In the genomic region with DNA sequence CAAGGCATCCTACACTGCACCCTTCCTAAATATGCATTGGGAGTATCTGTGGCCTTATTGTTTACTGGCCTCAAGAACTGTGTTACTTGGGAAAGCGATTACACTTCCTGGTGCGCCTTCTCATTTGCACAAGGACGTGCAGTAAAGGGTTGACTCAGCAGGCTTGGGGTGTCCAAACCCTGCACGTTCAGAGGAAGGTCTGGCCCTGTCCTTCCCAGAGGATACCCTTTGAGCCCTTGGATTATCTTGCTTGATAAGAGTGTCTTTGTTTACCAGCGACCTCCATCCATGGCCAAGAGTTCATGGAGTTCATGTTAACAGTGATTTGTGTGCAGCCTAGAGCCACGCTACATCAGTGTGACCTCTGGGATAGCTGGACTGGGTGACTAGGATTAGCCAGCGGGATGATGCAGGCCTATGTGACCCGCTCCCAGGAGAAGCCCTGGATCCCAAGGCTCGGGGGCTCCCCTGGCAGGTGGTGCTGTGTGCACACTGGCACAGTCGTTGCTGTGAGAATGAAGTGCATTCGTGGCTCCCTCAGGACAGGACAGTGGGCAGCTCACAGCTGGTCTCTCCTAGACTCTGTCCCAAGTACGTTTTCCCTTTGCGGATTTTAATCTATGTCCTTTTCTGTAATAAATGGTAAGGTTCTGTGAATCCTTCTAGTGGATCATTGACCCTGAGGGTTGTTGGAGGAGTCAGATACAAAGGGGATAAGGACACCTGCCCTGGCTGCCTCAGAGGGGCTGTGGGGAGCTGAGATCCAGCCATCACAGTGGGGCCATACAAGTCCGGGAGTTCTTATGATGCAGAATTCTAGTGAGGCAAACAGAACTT, we compare ENCODE assay signal across 17 cellular contexts.
DNase-seq lines count a peak whose midpoint lies in the region; ATAC-seq and TF ChIP-seq lines count a peak whose summit lies in the region.
"Had no signal": no experiment of that assay in that cellular context is flagged by ENCODE, and none has a peak within 500 bp of the region (broad histone marks: within the 10 kb centered on the region; RNA-seq: fewer than 3 reads in every experiment).

No MANE protein-coding gene starts in this region.

- H3K79me1 ChIP-seq in neuronal stem cell (ENCODE audit: low read depth, low read length), result no peaks in the 10 kb centered on the region

- no peak overlapping the region for H2BK5ac ChIP-seq in neuronal stem cell (ENCODE audit: low read length)

- DNase-seq in activated CD4-positive, alpha-beta T cell treated with anti-CD3 and anti-CD28 coated beads, Interleukin-2, amount 10 ng/mL, durations not matched to agents 24 days and 14 days, result peak; percentile 37
- no peak for DNase-seq in activated CD4-positive, alpha-beta T cell treated with anti-CD3 and anti-CD28 coated beads, Interleukin-2, amount 50 U/mL, for 1 hour
- DNase-seq in left colon, result no peak
- DNase-seq in neuronal stem cell (ENCODE audit: low spot score), result no peak
- DNase-seq in stomach, result no peak
- no peak for DNase-seq in testis
- DNase-seq: AML-193, DMS 273 treated with DMSO at 0.1 percent for 48 hours, DND-41, NCI-H1105 treated with DMSO at 0.1 percent for 48 hours, NCI-H1694, Right ventricle myocardium superior had no signal

- no peaks in the 10 kb centered on the region for H3K9me3 ChIP-seq in neuronal stem cell (replicated peaks in 1 of 2; ENCODE audit: control insufficient read depth in 2 of 2, insufficient read depth in 1 of 2, low read depth in 1 of 2, low read length in 2 of 2)
- H3K9me3 ChIP-seq in stomach, result no peaks in the 10 kb centered on the region
- no peaks in the 10 kb centered on the region for H3K9me3 ChIP-seq in testis

- TF ChIP-seq EP300 in stomach (IDR thresholded peaks at IDR 0.05), result no peak

- H3K4me3 Mint-ChIP-seq in activated CD4-positive, alpha-beta T cell treated with anti-CD3 and anti-CD28 coated beads, Interleukin-2, amount 10 ng/mL, durations not matched to agents 24 days and 14 days, result no peak overlapping the region
- H3K4me3 Mint-ChIP-seq: CD14-positive monocyte had no signal

- no peak overlapping the region for H3K27ac ChIP-seq in neuronal stem cell (replicated peaks; ENCODE audit: low read length)
- no peak overlapping the region for H3K27ac ChIP-seq in stomach
- no peak overlapping the region for H3K27ac ChIP-seq in testis
- H3K27ac ChIP-seq: 22Rv1 had no signal

- no peaks in the 10 kb centered on the region for H3K4me1 Mint-ChIP-seq in activated CD4-positive, alpha-beta T cell treated with anti-CD3 and anti-CD28 coated beads, Interleukin-2, amount 10 ng/mL, durations not matched to agents 24 days and 14 days
- H3K4me1 Mint-ChIP-seq: CD14-positive monocyte had no signal

- no peak overlapping the region for H3K18ac ChIP-seq in neuronal stem cell (ENCODE audit: low read length)

- H2AFZ ChIP-seq in neuronal stem cell (ENCODE audit: low read length), result no peak overlapping the region

- intact Hi-C loops in activated CD4-positive, alpha-beta T cell treated with anti-CD3 and anti-CD28 coated beads, Interleukin-2, amount 10 ng/mL, durations not matched to agents 24 days and 14 days (cut with micrococcal nuclease), result no loop called here
- intact Hi-C loops in left colon (cut with DNase I, micrococcal nuclease) (no loop called here), stomach (cut with DNase I; ENCODE audit: low total_unique reads) (no loop called here), testis (cut with DNase I; ENCODE audit: low total_unique reads) (loop anchor here (10.0 kb wide), 1 partner anchor 506 kb away; no protein-coding TSS in a partner anchor)

- H4K91ac ChIP-seq in neuronal stem cell (ENCODE audit: low read depth, low read length, poor library complexity), result no peak overlapping the region

- H3K36me3 ChIP-seq in neuronal stem cell (replicated peaks in 1 of 2; ENCODE audit: control insufficient read depth in 2 of 2, insufficient read depth in 2 of 2, low read length in 2 of 2) (no peaks in the 10 kb centered on the region), stomach (no peaks in the 10 kb centered on the region), testis (ENCODE audit: low read depth, missing control alignments) (no peaks in the 10 kb centered on the region)

- H3K9ac ChIP-seq in neuronal stem cell (ENCODE audit: low read depth, low read length, poor library complexity), result no peak overlapping the region

- H2BK12ac ChIP-seq in neuronal stem cell (ENCODE audit: low read length), result no peak overlapping the region

- H3K4me1 ChIP-seq in neuronal stem cell (ENCODE audit: control insufficient read depth in 2 of 2, insufficient read depth in 1 of 2, low read depth in 1 of 2, low read length in 2 of 2) (peaks cover 4 to 11% of the 10 kb centered on the region in 2 donors), stomach (peaks cover 0 to 18% (median 15%) of the 10 kb centered on the region in 4 donors), testis (no peaks in the 10 kb centered on the region)

- H3K23ac ChIP-seq in neuronal stem cell (ENCODE audit: low read depth, low read length, poor library complexity), result no peak overlapping the region

- H3K27me3 ChIP-seq in neuronal stem cell (ENCODE audit: control insufficient read depth in 3 of 3, insufficient read depth in 3 of 3, low read depth in 1 of 3, low read length in 3 of 3) (peaks cover 0 to 15% (median 0%) of the 10 kb centered on the region in 3 experiments), stomach (no peaks in the 10 kb centered on the region), testis (no peaks in the 10 kb centered on the region)

- H2BK15ac ChIP-seq in neuronal stem cell (ENCODE audit: low read length), result no peak overlapping the region

- peaks cover 2% of the 10 kb centered on the region for H3K27me3 Mint-ChIP-seq in activated CD4-positive, alpha-beta T cell treated with anti-CD3 and anti-CD28 coated beads, Interleukin-2, amount 10 ng/mL, durations not matched to agents 24 days and 14 days

- TF ChIP-seq CTCF in stomach (IDR thresholded peaks at IDR 0.05) (no peak), testis (IDR thresholded peaks at IDR 0.05) (no peak)

- H3K4me2 ChIP-seq in neuronal stem cell (ENCODE audit: insufficient read depth, low read length, poor library complexity, severe bottlenecking), result no peak overlapping the region

- no peak overlapping the region for H2BK120ac ChIP-seq in neuronal stem cell (ENCODE audit: low read depth, low read length)

- ATAC-seq in left colon, result peak; percentile 65
- ATAC-seq in esophagus mucosa, result no peak
- ATAC-seq in GM21786 (IDR thresholded peaks at IDR 0.05; ENCODE audit: unreplicated experiment), result no peak
- ATAC-seq: K562 had no signal

- no CpG with 5 or more reads among the region's 14 CpGs for WGBS in neuronal stem cell (ENCODE audit: extremely low coverage in 2 of 2, insufficient read length in 2 of 2, insufficient replicate concordance in 1 of 2), 2 donors
- WGBS in stomach, 5 donors, result 68 to 78% (median 76%) methylated on average over 14 of the region's 14 CpGs
- whole genome bisulfite sequencing in testis, 2 donors, result 89 to 93% methylated on average over 13 to 14 of the region's 14 CpGs

- H3K4me3 ChIP-seq in neuronal stem cell (ENCODE audit: low read length in 2 of 2) (no peak overlapping the region), stomach (no peak overlapping the region), testis (no peak overlapping the region)
- H3K4me3 ChIP-seq: K562 had no signal

- H2AK5ac ChIP-seq in neuronal stem cell (ENCODE audit: low read depth, low read length), result peak overlapping the region; percentile 37

- TF ChIP-seq POLR2A in stomach (IDR thresholded peaks at IDR 0.05), result no peak
- TF ChIP-seq POLR2A in testis (IDR thresholded peaks at IDR 0.05), result no peak

- H3K4ac ChIP-seq in neuronal stem cell (ENCODE audit: low read length), result no peak overlapping the region

- no peaks in the 10 kb centered on the region for H3K9me3 Mint-ChIP-seq in activated CD4-positive, alpha-beta T cell treated with anti-CD3 and anti-CD28 coated beads, Interleukin-2, amount 10 ng/mL, durations not matched to agents 24 days and 14 days

- no peak overlapping the region for H3K14ac ChIP-seq in neuronal stem cell (ENCODE audit: low read length)

- H3K36me3 Mint-ChIP-seq in activated CD4-positive, alpha-beta T cell treated with anti-CD3 and anti-CD28 coated beads, Interleukin-2, amount 10 ng/mL, durations not matched to agents 24 days and 14 days (ENCODE audit: low read depth), result no peaks in the 10 kb centered on the region
- H3K36me3 Mint-ChIP-seq: CD14-positive monocyte had no signal

- H3K27ac Mint-ChIP-seq in activated CD4-positive, alpha-beta T cell treated with anti-CD3 and anti-CD28 coated beads, Interleukin-2, amount 10 ng/mL, durations not matched to agents 24 days and 14 days, result no peak overlapping the region
- H3K27ac Mint-ChIP-seq: CD14-positive monocyte had no signal

- no peak overlapping the region for H4K8ac ChIP-seq in neuronal stem cell (ENCODE audit: low read depth, low read length)
